1 cellular context compared by ENCODE assay signal in genomic region chr1:226657788-226658537, GRCh38.
TF ChIP-seq lines count a peak whose summit lies in the region.

No MANE protein-coding gene starts in this region.

TF ChIP-seq in GM23338, 12 proteins besides CTCF, POLR2A, EP300 and RAD21 (continued from another document):
- TF ChIP-seq, protein P1, sequence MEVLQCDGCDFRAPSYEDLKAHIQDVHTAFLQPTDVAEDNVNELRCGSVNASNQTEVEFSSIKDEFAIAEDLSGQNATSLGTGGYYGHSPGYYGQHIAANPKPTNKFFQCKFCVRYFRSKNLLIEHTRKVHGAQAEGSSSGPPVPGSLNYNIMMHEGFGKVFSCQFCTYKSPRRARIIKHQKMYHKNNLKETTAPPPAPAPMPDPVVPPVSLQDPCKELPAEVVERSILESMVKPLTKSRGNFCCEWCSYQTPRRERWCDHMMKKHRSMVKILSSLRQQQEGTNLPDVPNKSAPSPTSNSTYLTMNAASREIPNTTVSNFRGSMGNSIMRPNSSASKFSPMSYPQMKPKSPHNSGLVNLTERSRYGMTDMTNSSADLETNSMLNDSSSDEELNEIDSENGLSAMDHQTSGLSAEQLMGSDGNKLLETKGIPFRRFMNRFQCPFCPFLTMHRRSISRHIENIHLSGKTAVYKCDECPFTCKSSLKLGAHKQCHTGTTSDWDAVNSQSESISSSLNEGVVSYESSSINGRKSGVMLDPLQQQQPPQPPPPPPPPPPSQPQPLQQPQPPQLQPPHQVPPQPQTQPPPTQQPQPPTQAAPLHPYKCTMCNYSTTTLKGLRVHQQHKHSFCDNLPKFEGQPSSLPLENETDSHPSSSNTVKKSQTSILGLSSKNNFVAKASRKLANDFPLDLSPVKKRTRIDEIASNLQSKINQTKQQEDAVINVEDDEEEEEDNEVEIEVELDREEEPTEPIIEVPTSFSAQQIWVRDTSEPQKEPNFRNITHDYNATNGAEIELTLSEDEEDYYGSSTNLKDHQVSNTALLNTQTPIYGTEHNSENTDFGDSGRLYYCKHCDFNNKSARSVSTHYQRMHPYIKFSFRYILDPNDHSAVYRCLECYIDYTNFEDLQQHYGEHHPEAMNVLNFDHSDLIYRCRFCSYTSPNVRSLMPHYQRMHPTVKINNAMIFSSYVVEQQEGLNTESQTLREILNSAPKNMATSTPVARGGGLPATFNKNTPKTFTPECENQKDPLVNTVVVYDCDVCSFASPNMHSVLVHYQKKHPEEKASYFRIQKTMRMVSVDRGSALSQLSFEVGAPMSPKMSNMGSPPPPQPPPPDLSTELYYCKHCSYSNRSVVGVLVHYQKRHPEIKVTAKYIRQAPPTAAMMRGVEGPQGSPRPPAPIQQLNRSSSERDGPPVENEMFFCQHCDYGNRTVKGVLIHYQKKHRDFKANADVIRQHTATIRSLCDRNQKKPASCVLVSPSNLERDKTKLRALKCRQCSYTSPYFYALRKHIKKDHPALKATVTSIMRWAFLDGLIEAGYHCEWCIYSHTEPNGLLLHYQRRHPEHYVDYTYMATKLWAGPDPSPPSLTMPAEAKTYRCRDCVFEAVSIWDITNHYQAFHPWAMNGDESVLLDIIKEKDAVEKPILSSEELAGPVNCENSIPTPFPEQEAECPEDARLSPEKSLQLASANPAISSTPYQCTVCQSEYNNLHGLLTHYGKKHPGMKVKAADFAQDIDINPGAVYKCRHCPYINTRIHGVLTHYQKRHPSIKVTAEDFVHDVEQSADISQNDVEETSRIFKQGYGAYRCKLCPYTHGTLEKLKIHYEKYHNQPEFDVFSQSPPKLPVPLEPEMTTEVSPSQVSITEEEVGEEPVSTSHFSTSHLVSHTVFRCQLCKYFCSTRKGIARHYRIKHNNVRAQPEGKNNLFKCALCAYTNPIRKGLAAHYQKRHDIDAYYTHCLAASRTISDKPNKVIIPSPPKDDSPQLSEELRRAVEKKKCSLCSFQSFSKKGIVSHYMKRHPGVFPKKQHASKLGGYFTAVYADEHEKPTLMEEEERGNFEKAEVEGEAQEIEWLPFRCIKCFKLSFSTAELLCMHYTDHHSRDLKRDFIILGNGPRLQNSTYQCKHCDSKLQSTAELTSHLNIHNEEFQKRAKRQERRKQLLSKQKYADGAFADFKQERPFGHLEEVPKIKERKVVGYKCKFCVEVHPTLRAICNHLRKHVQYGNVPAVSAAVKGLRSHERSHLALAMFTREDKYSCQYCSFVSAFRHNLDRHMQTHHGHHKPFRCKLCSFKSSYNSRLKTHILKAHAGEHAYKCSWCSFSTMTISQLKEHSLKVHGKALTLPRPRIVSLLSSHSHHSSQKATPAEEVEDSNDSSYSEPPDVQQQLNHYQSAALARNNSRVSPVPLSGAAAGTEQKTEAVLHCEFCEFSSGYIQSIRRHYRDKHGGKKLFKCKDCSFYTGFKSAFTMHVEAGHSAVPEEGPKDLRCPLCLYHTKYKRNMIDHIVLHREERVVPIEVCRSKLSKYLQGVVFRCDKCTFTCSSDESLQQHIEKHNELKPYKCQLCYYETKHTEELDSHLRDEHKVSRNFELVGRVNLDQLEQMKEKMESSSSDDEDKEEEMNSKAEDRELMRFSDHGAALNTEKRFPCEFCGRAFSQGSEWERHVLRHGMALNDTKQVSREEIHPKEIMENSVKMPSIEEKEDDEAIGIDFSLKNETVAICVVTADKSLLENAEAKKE (CRISPR knock-in tag; IDR thresholded peaks at IDR 0.05), result no peak
- TF ChIP-seq ZNF114 (CRISPR knock-in tag; IDR thresholded peaks at IDR 0.05) (no peak), EZH2 (IDR thresholded peaks at IDR 0.05; ENCODE audit: low read depth, unreplicated experiment) (no peak), STAT1 (IDR thresholded peaks at IDR 0.05; ENCODE audit: unreplicated experiment) (no peak)
